Comparison of ENCODE assay signal across 17 cellular contexts in genomic region chr17:6994118-6994598, GRCh38. TPM values are rescaled to one million over a fixed set of nuclear protein-coding genes. Genes with fewer than 3 reads are reported as not detected.
"Had no signal": no experiment of that assay in that cellular context is flagged by ENCODE, and none has a peak within 500 bp of the region (broad histone marks: within the 10 kb centered on the region; RNA-seq: fewer than 3 reads in every experiment).

No MANE protein-coding gene starts in this region.

- H3K9me3 ChIP-seq: tibial artery had no signal

- H3K27ac ChIP-seq: gastroesophageal sphincter, tibial artery had no signal

- DNase-seq: activated CD4-positive, alpha-beta T cell treated with anti-CD3 and anti-CD28 coated beads, Interleukin-2, amount 10 ng/mL, durations not matched to agents 7 days and 5 days; activated naive CD4-positive, alpha-beta T cell; mammary epithelial cell; naive B cell; nucleus accumbens; stimulated activated CD4-positive, alpha-beta T cell treated with anti-CD3 and anti-CD28 coated beads, Interleukin-2, amount 100 ng/mL, for 48 hours; tibial artery had no signal

- H3K27ac Mint-ChIP-seq: activated CD4-positive, alpha-beta T cell treated with anti-CD3 and anti-CD28 coated beads, Interleukin-2, amount 10 ng/mL, durations not matched to agents 7 days and 5 days; activated T-helper 1 cell treated with anti-CD3 and anti-CD28 coated beads, Interleukin-12 subunit alpha, Interleukin-12 subunit beta, Interleukin-2, Interleukin-4 antibody, amounts not matched to agents 30 ng/mL and 10 ng/mL and 1 ng/mL, durations not matched to agents 14 hours and 24 hours and 36 hours; stimulated activated memory B cell treated with anti-CD40 and anti-IgM and Interleukin-4, amounts not matched to agents 10 μg/mL and 1 μg/mL and 100 μg/mL, for 72 hours; T-helper 1 cell treated with Interleukin-12 subunit alpha and Interleukin-12 subunit beta and Interleukin-4 antibody, amounts not matched to agents 30 μg/mL and 1 μg/mL, for 36 hours had no signal

- H3K4me1 Mint-ChIP-seq: activated CD4-positive, alpha-beta T cell treated with anti-CD3 and anti-CD28 coated beads, Interleukin-2, amount 10 ng/mL, durations not matched to agents 7 days and 5 days had no signal

- H3K27me3 Mint-ChIP-seq: activated CD4-positive, alpha-beta T cell treated with anti-CD3 and anti-CD28 coated beads, Interleukin-2, amount 10 ng/mL, durations not matched to agents 7 days and 5 days; naive B cell; stimulated activated memory B cell treated with anti-CD40 and anti-IgM and Interleukin-4, amounts not matched to agents 10 μg/mL and 1 μg/mL and 100 μg/mL, for 72 hours had no signal

- H3K9me3 Mint-ChIP-seq: activated CD4-positive, alpha-beta T cell treated with anti-CD3 and anti-CD28 coated beads, Interleukin-2, amount 10 ng/mL, durations not matched to agents 7 days and 5 days; activated T-helper 1 cell treated with anti-CD3 and anti-CD28 coated beads, Interleukin-12 subunit alpha, Interleukin-12 subunit beta, Interleukin-2, Interleukin-4 antibody, amounts not matched to agents 30 ng/mL and 10 ng/mL and 1 ng/mL, durations not matched to agents 14 hours and 24 hours and 36 hours; naive B cell; stimulated activated memory B cell treated with anti-CD40 and anti-IgM and Interleukin-4, amounts not matched to agents 10 μg/mL and 1 μg/mL and 100 μg/mL, for 72 hours; T-helper 1 cell treated with Interleukin-12 subunit alpha and Interleukin-12 subunit beta and Interleukin-4 antibody, amounts not matched to agents 30 μg/mL and 1 μg/mL, for 36 hours had no signal

- ATAC-seq: gastroesophageal sphincter; left lobe of liver; stimulated activated memory B cell treated with anti-CD40 and anti-IgM and Interleukin-4, amounts not matched to agents 10 μg/mL and 1 μg/mL and 100 μg/mL, for 72 hours had no signal

- H3K4me3 ChIP-seq: gastroesophageal sphincter, tibial artery had no signal

- H3K4me3 Mint-ChIP-seq: activated CD4-positive, alpha-beta T cell treated with anti-CD3 and anti-CD28 coated beads, Interleukin-2, amount 10 ng/mL, durations not matched to agents 7 days and 5 days; activated T-helper 1 cell treated with anti-CD3 and anti-CD28 coated beads, Interleukin-12 subunit alpha, Interleukin-12 subunit beta, Interleukin-2, Interleukin-4 antibody, amounts not matched to agents 30 ng/mL and 10 ng/mL and 1 ng/mL, durations not matched to agents 14 hours and 24 hours and 36 hours; naive B cell; stimulated activated memory B cell treated with anti-CD40 and anti-IgM and Interleukin-4, amounts not matched to agents 10 μg/mL and 1 μg/mL and 100 μg/mL, for 72 hours; T-helper 1 cell treated with Interleukin-12 subunit alpha and Interleukin-12 subunit beta and Interleukin-4 antibody, amounts not matched to agents 30 μg/mL and 1 μg/mL, for 36 hours had no signal

RNA-seq across cellular contexts. Expression of gene ALOX12, which starts 1.7 kb away (rescaled TPM):
- total RNA-seq: activated CD4-positive, alpha-beta T cell treated with anti-CD3 and anti-CD28 coated beads, Interleukin-2, amount 10 ng/mL, durations not matched to agents 7 days and 5 days; activated CD8-positive, alpha-beta memory T cell treated with anti-CD3 and anti-CD28 coated beads for 36 hours; activated T-helper 1 cell treated with anti-CD3 and anti-CD28 coated beads, Interleukin-12 subunit alpha, Interleukin-12 subunit beta, Interleukin-2, Interleukin-4 antibody, amounts not matched to agents 30 ng/mL and 10 ng/mL and 1 ng/mL, durations not matched to agents 14 hours and 24 hours and 36 hours; astrocyte; dermis microvascular lymphatic vessel endothelial cell; left lobe of liver; mammary epithelial cell had no signal

RNA-seq across cellular contexts. Expression of gene BCL6B, which starts 28.7 kb away (rescaled TPM):
- total RNA-seq: astrocyte, bronchial epithelial cell, mammary epithelial cell, mononuclear cell had no signal
- polyA plus RNA-seq: mammary epithelial cell had no signal

RNA-seq across cellular contexts. Expression of gene SLC16A11, which starts 49.7 kb away (rescaled TPM):
- total RNA-seq: activated CD4-positive, alpha-beta T cell treated with anti-CD3 and anti-CD28 coated beads, Interleukin-2, amount 10 ng/mL, durations not matched to agents 7 days and 5 days; astrocyte; bronchial epithelial cell; mammary epithelial cell had no signal
- polyA plus RNA-seq: mammary epithelial cell had no signal
